2 cellular contexts compared by ENCODE assay signal in the genomic region with DNA sequence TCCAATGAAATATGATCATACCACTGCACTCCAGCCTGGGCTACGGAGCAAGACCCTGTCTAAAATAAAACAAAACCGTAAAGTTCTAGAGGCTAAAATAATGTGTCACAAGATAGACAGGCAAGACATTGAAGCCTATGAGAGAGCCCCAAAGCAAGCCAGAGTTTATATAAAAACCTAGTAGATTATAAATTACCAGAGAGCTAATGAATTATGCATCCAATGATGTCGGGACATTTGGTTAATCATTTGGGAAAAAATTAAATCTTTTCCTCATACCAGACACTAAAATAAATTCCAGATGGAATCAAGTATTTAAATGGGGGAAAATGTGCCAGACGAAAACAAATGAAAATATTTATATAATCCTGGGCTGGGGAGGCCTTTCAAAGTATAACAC.
TF ChIP-seq lines count a peak whose summit lies in the region.

No MANE protein-coding gene starts in this region.

TF ChIP-seq in A549, 52 proteins besides CTCF, POLR2A, EP300 and RAD21:
- TF ChIP-seq RARB (CRISPR knock-in tag; IDR thresholded peaks at IDR 0.05), result no peak
- TF ChIP-seq ZFP36 (IDR thresholded peaks at IDR 0.05; ENCODE audit: borderline replicate concordance, partially characterized antibody), result no peak
- TF ChIP-seq, protein P1, sequence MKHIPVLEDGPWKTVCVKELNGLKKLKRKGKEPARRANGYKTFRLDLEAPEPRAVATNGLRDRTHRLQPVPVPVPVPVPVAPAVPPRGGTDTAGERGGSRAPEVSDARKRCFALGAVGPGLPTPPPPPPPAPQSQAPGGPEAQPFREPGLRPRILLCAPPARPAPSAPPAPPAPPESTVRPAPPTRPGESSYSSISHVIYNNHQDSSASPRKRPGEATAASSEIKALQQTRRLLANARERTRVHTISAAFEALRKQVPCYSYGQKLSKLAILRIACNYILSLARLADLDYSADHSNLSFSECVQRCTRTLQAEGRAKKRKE (CRISPR knock-in tag; IDR thresholded peaks at IDR 0.05; ENCODE audit: low read depth), result no peak
- TF ChIP-seq FOXS1 (CRISPR knock-in tag; IDR thresholded peaks at IDR 0.05), result no peak
- TF ChIP-seq, protein P2, sequence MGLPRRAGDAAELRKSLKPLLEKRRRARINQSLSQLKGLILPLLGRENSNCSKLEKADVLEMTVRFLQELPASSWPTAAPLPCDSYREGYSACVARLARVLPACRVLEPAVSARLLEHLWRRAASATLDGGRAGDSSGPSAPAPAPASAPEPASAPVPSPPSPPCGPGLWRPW (IDR thresholded peaks at IDR 0.05), result no peak
- TF ChIP-seq NFE2L2 (conservative IDR thresholded peaks at IDR 0.05; ENCODE audit: low read length), result no peak
- no peak for TF ChIP-seq RNF2 (IDR thresholded peaks at IDR 0.05; ENCODE audit: borderline replicate concordance, low read depth)
- TF ChIP-seq RFX5 (IDR thresholded peaks at IDR 0.05), result no peak
- TF ChIP-seq, protein P3, sequence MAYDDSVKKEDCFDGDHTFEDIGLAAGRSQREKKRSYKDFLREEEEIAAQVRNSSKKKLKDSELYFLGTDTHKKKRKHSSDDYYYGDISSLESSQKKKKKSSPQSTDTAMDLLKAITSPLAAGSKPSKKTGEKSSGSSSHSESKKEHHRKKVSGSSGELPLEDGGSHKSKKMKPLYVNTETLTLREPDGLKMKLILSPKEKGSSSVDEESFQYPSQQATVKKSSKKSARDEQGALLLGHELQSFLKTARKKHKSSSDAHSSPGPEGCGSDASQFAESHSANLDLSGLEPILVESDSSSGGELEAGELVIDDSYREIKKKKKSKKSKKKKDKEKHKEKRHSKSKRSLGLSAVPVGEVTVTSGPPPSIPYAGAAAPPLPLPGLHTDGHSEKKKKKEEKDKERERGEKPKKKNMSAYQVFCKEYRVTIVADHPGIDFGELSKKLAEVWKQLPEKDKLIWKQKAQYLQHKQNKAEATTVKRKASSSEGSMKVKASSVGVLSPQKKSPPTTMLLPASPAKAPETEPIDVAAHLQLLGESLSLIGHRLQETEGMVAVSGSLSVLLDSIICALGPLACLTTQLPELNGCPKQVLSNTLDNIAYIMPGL (CRISPR knock-in tag; IDR thresholded peaks at IDR 0.05; ENCODE audit: borderline replicate concordance), result no peak
- TF ChIP-seq, protein P4, sequence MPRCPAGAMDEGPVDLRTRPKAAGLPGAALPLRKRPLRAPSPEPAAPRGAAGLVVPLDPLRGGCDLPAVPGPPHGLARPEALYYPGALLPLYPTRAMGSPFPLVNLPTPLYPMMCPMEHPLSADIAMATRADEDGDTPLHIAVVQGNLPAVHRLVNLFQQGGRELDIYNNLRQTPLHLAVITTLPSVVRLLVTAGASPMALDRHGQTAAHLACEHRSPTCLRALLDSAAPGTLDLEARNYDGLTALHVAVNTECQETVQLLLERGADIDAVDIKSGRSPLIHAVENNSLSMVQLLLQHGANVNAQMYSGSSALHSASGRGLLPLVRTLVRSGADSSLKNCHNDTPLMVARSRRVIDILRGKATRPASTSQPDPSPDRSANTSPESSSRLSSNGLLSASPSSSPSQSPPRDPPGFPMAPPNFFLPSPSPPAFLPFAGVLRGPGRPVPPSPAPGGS (IDR thresholded peaks at IDR 0.05), result no peak
- no peak for TF ChIP-seq KDM5A (IDR thresholded peaks at IDR 0.05)
- no peak for TF ChIP-seq TFCP2L1 (CRISPR knock-in tag; IDR thresholded peaks at IDR 0.05)
- no peak for TF ChIP-seq CHD2 (IDR thresholded peaks at IDR 0.05; ENCODE audit: low read length, partially characterized antibody)
- TF ChIP-seq MYC (IDR thresholded peaks at IDR 0.05; ENCODE audit: borderline replicate concordance, low read length), result no peak
- no peak for TF ChIP-seq EHMT2 (IDR thresholded peaks at IDR 0.05; ENCODE audit: low read depth)
- no peak for TF ChIP-seq CBX8 (IDR thresholded peaks at IDR 0.05)

TF ChIP-seq in IMR-90, 13 proteins besides CTCF, POLR2A, EP300 and RAD21:
- TF ChIP-seq MAZ (IDR thresholded peaks at IDR 0.05; ENCODE audit: borderline replicate concordance, low read depth, low read length) (no peak), CEBPB (IDR thresholded peaks at IDR 0.05; ENCODE audit: low read depth, low read length) (peak; percentile 17; the same call in 1 of the 2 replicates), RCOR1 (IDR thresholded peaks at IDR 0.05; ENCODE audit: insufficient replicate concordance, low read length) (no peak)
TF ChIP-seq in IMR-90: peak in this region for 1.
